Comparison of ENCODE assay signal across 25 cellular contexts in genomic region chr20:52231230-52231746, GRCh38. TPM values are rescaled to one million over a fixed set of nuclear protein-coding genes. Genes with fewer than 3 reads are reported as not detected.
A peak's percentile ranks its signal among the peaks of the same experiment; 100 is the strongest.
DNase-seq lines count a peak whose midpoint lies in the region; ATAC-seq, FAIRE-seq and TF ChIP-seq lines count a peak whose summit lies in the region.
"Had no signal": no experiment of that assay in that cellular context is flagged by ENCODE, and none has a peak within 500 bp of the region (broad histone marks: within the 10 kb centered on the region; RNA-seq: fewer than 3 reads in every experiment).

No MANE protein-coding gene starts in this region.

- no peaks in the 10 kb centered on the region for H3K79me2 ChIP-seq in PC-3 (ENCODE audit: low read length)

- H3K4me3 ChIP-seq in A549 (no peak overlapping the region), PC-3 (ENCODE audit: low read length) (no peak overlapping the region)
- H3K4me3 ChIP-seq: BLaER1, dorsolateral prefrontal cortex, HAP-1, sigmoid colon, thoracic aorta had no signal

- DNase-seq in A549 (ENCODE audit: low read depth in 1 of 2, low spot score in 1 of 2) (peak; percentile 41 to 79), PC-3 (peak; percentile 22), kidney glomerular epithelial cell (lab: John Stamatoyannopoulos, UW) (peak; percentile 42), NCI-H82 treated with DMSO at 0.1 percent for 48 hours (lab: John Stamatoyannopoulos, UW; ENCODE audit: unreplicated experiment) (no peak), erythroblast (lab: John Stamatoyannopoulos, UW) (no peak)
- no peak for DNase-seq in activated CD4-positive, alpha-beta T cell treated with anti-CD3 and anti-CD28 coated beads, Interleukin-2, amount 50 U/mL, for 1 hour
- DNase-seq: activated CD4-positive, alpha-beta memory T cell treated with anti-CD3 and anti-CD28 coated beads for 36 hours; activated naive CD4-positive, alpha-beta T cell treated with Interleukin-2 at 50 U/mL for 16 hours; caudate nucleus; dorsolateral prefrontal cortex; foreskin melanocyte; IMR-90; NCI-H146; NCI-H774; sigmoid colon; stimulated activated naive B cell treated with anti-CD40 and anti-IgM and Interleukin-4, amounts not matched to agents 10 μg/mL and 1 μg/mL and 100 μg/mL, for 72 hours; WERI-Rb-1 had no signal

- no peaks in the 10 kb centered on the region for H3K9me3 ChIP-seq in A549
- no peaks in the 10 kb centered on the region for H3K9me3 ChIP-seq in PC-3 (ENCODE audit: low read length)
- H3K9me3 ChIP-seq: BLaER1, HAP-1, sigmoid colon, thoracic aorta had no signal

- CTCF ChIA-PET in A549 (lab: Yijun Ruan, JAX) = interaction anchor here (1.0 to 1.3 kb wide), 3 partner anchors 8 to 120 kb away, joined by 3 to 4 read pairs (median 3); no protein-coding TSS in a partner anchor
- CTCF ChIA-PET in PC-3 (lab: Charles Lee) = no interaction called here

- H3K9me2 ChIP-seq in PC-3 (replicated peaks; ENCODE audit: low read length) = no peaks in the 10 kb centered on the region

- POLR2A ChIA-PET in A549 (lab: Yijun Ruan, JAX) = no interaction called here
- POLR2A ChIA-PET in PC-3 (lab: Charles Lee; ENCODE audit: unreplicated experiment) = interaction anchor here (0.5 kb wide), 1 partner anchor 45 kb away, joined by 3 read pairs; no protein-coding TSS in a partner anchor

- peaks cover 20% of the 10 kb centered on the region for H3K4me1 ChIP-seq in A549
- no peaks in the 10 kb centered on the region for H3K4me1 ChIP-seq in PC-3 (ENCODE audit: insufficient read depth, low read length)
- H3K4me1 ChIP-seq: HAP-1 had no signal

- H3K27ac ChIP-seq in A549 = no peak overlapping the region; a peak in 2 of 6 replicates
- no peak overlapping the region for H3K27ac ChIP-seq in PC-3 (ENCODE audit: low read length)
- H3K27ac ChIP-seq: BLaER1, dorsolateral prefrontal cortex, sigmoid colon, thoracic aorta, WERI-Rb-1 had no signal

- TF ChIP-seq POLR2A in A549 (IDR thresholded peaks at IDR 0.05; ENCODE audit: low read length) (no peak), erythroblast (IDR thresholded peaks at IDR 0.05; ENCODE audit: low read length) (no peak)

- no peak for TF ChIP-seq EP300 in A549 (IDR thresholded peaks at IDR 0.05)

- H2AFZ ChIP-seq in PC-3 (ENCODE audit: low read length) = no peak overlapping the region

- no peak for TF ChIP-seq RAD21 in A549 (conservative IDR thresholded peaks at IDR 0.05 in 1 of 2, IDR thresholded peaks at IDR 0.05 in 1 of 2)

- no TSS peak for BruUV-seq in PC-3 (replicated peaks; lab: Mats Ljungman, UMichigan)

- peaks cover 30% of the 10 kb centered on the region for H3K27me3 ChIP-seq in PC-3 (ENCODE audit: low read length)
- H3K27me3 ChIP-seq: BLaER1, sigmoid colon had no signal

- TF ChIP-seq CTCF in A549 (IDR thresholded peaks at IDR 0.05) (no peak), PC-3 (conservative IDR thresholded peaks at IDR 0.05; ENCODE audit: low read depth, low read length) (no peak)

- peak; percentile 89 for FAIRE-seq in A549 (lab: Jason Lieb, UNC)
- FAIRE-seq: G401.6 had no signal

- no peaks in the 10 kb centered on the region for H3F3A ChIP-seq in PC-3 (ENCODE audit: low read length, unreplicated experiment)

- H3K4me2 ChIP-seq in A549 (peak overlapping the region; percentile 64), PC-3 (ENCODE audit: low read length) (no peak overlapping the region)

- intact Hi-C loops in PC-3 (cut with micrococcal nuclease) = no loop called here

- H4K20me1 ChIP-seq in PC-3 (ENCODE audit: low read length) = no peaks in the 10 kb centered on the region
- H4K20me1 ChIP-seq: BLaER1 had no signal

- ATAC-seq in A549 (peak; percentile 65 to 83; a peak in 5 of 6 replicates), GM21423 (IDR thresholded peaks at IDR 0.05; ENCODE audit: unreplicated experiment) (peak; percentile 59), PC-3 (no peak), GM19035 (IDR thresholded peaks at IDR 0.05; ENCODE audit: unreplicated experiment) (no peak)
- ATAC-seq: natural killer cell treated with Interleukin-12 subunit alpha and Interleukin-12 subunit beta and Interleukin-15 and Interleukin-18, amount 100 ng/mL, for 72 hours; Panc1; stimulated activated naive B cell treated with anti-CD40 and anti-IgM and Interleukin-4, amounts not matched to agents 10 μg/mL and 1 μg/mL and 100 μg/mL, for 72 hours had no signal

- no peak overlapping the region for H3K9ac ChIP-seq in PC-3 (ENCODE audit: low read length)
- H3K9ac ChIP-seq: BLaER1 had no signal

- no peaks in the 10 kb centered on the region for H3K36me3 ChIP-seq in PC-3 (ENCODE audit: low read depth, low read length)
- H3K36me3 ChIP-seq: BLaER1, HAP-1, sigmoid colon, thoracic aorta, WERI-Rb-1 had no signal

TF ChIP-seq in A549, 52 proteins besides CTCF, POLR2A, EP300 and RAD21:
- TF ChIP-seq RARB (CRISPR knock-in tag; IDR thresholded peaks at IDR 0.05) (no peak), FOSL2 (IDR thresholded peaks at IDR 0.05) (0 out of 2 replicates have a peak, but pooled peaks have one; percentile 8), FOSL2 (CRISPR knock-in tag; IDR thresholded peaks at IDR 0.05) (no peak; the same call in 1 of the 2 replicates), JUNB (IDR thresholded peaks at IDR 0.05) (0 out of 2 replicates have a peak, but pooled peaks have one; percentile 16)
TF ChIP-seq in A549: peak in this region for 2.

RNA-seq across cellular contexts. Expression of gene ZFP64, which starts 39.7 kb away (rescaled TPM):
- polyA plus RNA-seq in A549 (2011; rRNA removed) = 22.0 and 24.7 TPM in 2 replicates
- polyA plus RNA-seq in A549 (2012; cell fraction: cytosol; rRNA removed) = 24.3 and 26.1 TPM in 2 replicates
- polyA plus RNA-seq in A549 (2012; cell fraction: nucleus; rRNA removed) = 18.0 and 21.3 TPM in 2 replicates
- polyA plus RNA-seq in A549 (2017; fragmentation: RNase III; extraction: RNeasy Plus Mini Kit Qiagen cat#74134 plus additional on column Dnase treatment) = 13.8 to 16.1 TPM (median 14.4 TPM) in 3 replicates
- 53.4 and 64.8 TPM in 2 replicates for polyA minus RNA-seq in A549 (2011; rRNA and poly(A)+ RNA removed)
- total RNA-seq in PC-3 (2014; rRNA removed) = 16.2 and 16.6 TPM in 2 replicates

Comparison
In these comparisons a context has a peak if more than half of its experiments do, and no peak if none do; other contexts are left out.
1. ATAC-seq: peak in A549 (2 of 2) and GM21423 (single experiment); none in PC-3 (single experiment) and GM19035 (single experiment).
2. DNase-seq: peak in A549 (2 of 2), PC-3 (single experiment) and kidney glomerular epithelial cell (single experiment); none in NCI-H82 treated with DMSO at 0.1 percent for 48 hours (single experiment), activated CD4-positive, alpha-beta T cell treated with anti-CD3 and anti-CD28 coated beads, Interleukin-2, amount 50 U/mL, for 1 hour (single experiment) and erythroblast (0 of 2).